ENCODE assay signal across 1 cellular context in the genomic region with DNA sequence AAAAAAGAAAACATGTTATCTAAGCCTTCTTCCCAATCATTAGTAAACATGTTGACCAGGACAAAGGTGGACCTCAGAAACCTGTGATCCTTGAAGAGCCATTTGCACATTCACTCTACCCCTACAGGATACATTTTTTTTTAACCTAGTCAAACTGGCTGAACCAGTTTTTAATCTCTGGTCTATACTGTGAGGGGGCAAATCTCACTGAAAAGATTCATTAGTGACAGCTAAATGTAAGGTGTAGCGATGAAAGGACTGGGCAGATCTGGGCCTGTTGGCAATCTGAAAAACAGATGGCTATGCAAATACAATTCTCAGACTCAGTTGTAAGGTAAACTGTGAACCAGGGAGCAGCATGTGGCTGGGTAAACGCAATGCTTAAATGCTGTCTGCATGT.
A peak's percentile ranks its signal among the peaks of the same experiment; 100 is the strongest.
TF ChIP-seq lines count a peak whose summit lies in the region.

No MANE protein-coding gene starts in this region.

TF ChIP-seq in GM23338, 12 proteins besides CTCF, POLR2A, EP300 and RAD21 (continued from another document):
- TF ChIP-seq, protein P1, sequence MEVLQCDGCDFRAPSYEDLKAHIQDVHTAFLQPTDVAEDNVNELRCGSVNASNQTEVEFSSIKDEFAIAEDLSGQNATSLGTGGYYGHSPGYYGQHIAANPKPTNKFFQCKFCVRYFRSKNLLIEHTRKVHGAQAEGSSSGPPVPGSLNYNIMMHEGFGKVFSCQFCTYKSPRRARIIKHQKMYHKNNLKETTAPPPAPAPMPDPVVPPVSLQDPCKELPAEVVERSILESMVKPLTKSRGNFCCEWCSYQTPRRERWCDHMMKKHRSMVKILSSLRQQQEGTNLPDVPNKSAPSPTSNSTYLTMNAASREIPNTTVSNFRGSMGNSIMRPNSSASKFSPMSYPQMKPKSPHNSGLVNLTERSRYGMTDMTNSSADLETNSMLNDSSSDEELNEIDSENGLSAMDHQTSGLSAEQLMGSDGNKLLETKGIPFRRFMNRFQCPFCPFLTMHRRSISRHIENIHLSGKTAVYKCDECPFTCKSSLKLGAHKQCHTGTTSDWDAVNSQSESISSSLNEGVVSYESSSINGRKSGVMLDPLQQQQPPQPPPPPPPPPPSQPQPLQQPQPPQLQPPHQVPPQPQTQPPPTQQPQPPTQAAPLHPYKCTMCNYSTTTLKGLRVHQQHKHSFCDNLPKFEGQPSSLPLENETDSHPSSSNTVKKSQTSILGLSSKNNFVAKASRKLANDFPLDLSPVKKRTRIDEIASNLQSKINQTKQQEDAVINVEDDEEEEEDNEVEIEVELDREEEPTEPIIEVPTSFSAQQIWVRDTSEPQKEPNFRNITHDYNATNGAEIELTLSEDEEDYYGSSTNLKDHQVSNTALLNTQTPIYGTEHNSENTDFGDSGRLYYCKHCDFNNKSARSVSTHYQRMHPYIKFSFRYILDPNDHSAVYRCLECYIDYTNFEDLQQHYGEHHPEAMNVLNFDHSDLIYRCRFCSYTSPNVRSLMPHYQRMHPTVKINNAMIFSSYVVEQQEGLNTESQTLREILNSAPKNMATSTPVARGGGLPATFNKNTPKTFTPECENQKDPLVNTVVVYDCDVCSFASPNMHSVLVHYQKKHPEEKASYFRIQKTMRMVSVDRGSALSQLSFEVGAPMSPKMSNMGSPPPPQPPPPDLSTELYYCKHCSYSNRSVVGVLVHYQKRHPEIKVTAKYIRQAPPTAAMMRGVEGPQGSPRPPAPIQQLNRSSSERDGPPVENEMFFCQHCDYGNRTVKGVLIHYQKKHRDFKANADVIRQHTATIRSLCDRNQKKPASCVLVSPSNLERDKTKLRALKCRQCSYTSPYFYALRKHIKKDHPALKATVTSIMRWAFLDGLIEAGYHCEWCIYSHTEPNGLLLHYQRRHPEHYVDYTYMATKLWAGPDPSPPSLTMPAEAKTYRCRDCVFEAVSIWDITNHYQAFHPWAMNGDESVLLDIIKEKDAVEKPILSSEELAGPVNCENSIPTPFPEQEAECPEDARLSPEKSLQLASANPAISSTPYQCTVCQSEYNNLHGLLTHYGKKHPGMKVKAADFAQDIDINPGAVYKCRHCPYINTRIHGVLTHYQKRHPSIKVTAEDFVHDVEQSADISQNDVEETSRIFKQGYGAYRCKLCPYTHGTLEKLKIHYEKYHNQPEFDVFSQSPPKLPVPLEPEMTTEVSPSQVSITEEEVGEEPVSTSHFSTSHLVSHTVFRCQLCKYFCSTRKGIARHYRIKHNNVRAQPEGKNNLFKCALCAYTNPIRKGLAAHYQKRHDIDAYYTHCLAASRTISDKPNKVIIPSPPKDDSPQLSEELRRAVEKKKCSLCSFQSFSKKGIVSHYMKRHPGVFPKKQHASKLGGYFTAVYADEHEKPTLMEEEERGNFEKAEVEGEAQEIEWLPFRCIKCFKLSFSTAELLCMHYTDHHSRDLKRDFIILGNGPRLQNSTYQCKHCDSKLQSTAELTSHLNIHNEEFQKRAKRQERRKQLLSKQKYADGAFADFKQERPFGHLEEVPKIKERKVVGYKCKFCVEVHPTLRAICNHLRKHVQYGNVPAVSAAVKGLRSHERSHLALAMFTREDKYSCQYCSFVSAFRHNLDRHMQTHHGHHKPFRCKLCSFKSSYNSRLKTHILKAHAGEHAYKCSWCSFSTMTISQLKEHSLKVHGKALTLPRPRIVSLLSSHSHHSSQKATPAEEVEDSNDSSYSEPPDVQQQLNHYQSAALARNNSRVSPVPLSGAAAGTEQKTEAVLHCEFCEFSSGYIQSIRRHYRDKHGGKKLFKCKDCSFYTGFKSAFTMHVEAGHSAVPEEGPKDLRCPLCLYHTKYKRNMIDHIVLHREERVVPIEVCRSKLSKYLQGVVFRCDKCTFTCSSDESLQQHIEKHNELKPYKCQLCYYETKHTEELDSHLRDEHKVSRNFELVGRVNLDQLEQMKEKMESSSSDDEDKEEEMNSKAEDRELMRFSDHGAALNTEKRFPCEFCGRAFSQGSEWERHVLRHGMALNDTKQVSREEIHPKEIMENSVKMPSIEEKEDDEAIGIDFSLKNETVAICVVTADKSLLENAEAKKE (CRISPR knock-in tag; IDR thresholded peaks at IDR 0.05) = peak; percentile 93
- TF ChIP-seq, protein P2, sequence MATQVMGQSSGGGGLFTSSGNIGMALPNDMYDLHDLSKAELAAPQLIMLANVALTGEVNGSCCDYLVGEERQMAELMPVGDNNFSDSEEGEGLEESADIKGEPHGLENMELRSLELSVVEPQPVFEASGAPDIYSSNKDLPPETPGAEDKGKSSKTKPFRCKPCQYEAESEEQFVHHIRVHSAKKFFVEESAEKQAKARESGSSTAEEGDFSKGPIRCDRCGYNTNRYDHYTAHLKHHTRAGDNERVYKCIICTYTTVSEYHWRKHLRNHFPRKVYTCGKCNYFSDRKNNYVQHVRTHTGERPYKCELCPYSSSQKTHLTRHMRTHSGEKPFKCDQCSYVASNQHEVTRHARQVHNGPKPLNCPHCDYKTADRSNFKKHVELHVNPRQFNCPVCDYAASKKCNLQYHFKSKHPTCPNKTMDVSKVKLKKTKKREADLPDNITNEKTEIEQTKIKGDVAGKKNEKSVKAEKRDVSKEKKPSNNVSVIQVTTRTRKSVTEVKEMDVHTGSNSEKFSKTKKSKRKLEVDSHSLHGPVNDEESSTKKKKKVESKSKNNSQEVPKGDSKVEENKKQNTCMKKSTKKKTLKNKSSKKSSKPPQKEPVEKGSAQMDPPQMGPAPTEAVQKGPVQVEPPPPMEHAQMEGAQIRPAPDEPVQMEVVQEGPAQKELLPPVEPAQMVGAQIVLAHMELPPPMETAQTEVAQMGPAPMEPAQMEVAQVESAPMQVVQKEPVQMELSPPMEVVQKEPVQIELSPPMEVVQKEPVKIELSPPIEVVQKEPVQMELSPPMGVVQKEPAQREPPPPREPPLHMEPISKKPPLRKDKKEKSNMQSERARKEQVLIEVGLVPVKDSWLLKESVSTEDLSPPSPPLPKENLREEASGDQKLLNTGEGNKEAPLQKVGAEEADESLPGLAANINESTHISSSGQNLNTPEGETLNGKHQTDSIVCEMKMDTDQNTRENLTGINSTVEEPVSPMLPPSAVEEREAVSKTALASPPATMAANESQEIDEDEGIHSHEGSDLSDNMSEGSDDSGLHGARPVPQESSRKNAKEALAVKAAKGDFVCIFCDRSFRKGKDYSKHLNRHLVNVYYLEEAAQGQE (IDR thresholded peaks at IDR 0.05; ENCODE audit: unreplicated experiment) = no peak
